Comparison of ENCODE assay signal across 1 cellular context in the genomic region with DNA sequence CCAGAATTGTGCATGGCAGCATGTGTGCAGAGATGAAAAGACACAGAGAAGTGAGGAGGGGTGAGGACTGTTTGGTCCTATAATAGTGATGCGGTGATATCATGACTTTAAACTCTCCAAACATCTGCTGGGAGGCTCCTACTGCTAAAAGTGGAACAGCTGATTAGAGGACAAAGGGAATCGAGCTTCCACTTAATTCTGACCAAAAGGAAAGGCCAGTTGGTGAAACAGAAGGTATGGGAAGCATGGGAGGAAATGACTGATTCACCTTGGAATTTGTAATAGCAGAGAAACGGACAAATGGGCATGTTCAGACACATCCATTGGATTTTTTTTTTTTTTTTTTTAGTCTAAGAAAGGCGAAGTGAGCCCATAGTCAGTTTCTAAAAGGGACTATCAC.
TF ChIP-seq lines count a peak whose summit lies in the region.

No MANE protein-coding gene starts in this region.

TF ChIP-seq in GM23338, 12 proteins besides CTCF, POLR2A, EP300 and RAD21 (continued from another document):
- TF ChIP-seq, protein P1, sequence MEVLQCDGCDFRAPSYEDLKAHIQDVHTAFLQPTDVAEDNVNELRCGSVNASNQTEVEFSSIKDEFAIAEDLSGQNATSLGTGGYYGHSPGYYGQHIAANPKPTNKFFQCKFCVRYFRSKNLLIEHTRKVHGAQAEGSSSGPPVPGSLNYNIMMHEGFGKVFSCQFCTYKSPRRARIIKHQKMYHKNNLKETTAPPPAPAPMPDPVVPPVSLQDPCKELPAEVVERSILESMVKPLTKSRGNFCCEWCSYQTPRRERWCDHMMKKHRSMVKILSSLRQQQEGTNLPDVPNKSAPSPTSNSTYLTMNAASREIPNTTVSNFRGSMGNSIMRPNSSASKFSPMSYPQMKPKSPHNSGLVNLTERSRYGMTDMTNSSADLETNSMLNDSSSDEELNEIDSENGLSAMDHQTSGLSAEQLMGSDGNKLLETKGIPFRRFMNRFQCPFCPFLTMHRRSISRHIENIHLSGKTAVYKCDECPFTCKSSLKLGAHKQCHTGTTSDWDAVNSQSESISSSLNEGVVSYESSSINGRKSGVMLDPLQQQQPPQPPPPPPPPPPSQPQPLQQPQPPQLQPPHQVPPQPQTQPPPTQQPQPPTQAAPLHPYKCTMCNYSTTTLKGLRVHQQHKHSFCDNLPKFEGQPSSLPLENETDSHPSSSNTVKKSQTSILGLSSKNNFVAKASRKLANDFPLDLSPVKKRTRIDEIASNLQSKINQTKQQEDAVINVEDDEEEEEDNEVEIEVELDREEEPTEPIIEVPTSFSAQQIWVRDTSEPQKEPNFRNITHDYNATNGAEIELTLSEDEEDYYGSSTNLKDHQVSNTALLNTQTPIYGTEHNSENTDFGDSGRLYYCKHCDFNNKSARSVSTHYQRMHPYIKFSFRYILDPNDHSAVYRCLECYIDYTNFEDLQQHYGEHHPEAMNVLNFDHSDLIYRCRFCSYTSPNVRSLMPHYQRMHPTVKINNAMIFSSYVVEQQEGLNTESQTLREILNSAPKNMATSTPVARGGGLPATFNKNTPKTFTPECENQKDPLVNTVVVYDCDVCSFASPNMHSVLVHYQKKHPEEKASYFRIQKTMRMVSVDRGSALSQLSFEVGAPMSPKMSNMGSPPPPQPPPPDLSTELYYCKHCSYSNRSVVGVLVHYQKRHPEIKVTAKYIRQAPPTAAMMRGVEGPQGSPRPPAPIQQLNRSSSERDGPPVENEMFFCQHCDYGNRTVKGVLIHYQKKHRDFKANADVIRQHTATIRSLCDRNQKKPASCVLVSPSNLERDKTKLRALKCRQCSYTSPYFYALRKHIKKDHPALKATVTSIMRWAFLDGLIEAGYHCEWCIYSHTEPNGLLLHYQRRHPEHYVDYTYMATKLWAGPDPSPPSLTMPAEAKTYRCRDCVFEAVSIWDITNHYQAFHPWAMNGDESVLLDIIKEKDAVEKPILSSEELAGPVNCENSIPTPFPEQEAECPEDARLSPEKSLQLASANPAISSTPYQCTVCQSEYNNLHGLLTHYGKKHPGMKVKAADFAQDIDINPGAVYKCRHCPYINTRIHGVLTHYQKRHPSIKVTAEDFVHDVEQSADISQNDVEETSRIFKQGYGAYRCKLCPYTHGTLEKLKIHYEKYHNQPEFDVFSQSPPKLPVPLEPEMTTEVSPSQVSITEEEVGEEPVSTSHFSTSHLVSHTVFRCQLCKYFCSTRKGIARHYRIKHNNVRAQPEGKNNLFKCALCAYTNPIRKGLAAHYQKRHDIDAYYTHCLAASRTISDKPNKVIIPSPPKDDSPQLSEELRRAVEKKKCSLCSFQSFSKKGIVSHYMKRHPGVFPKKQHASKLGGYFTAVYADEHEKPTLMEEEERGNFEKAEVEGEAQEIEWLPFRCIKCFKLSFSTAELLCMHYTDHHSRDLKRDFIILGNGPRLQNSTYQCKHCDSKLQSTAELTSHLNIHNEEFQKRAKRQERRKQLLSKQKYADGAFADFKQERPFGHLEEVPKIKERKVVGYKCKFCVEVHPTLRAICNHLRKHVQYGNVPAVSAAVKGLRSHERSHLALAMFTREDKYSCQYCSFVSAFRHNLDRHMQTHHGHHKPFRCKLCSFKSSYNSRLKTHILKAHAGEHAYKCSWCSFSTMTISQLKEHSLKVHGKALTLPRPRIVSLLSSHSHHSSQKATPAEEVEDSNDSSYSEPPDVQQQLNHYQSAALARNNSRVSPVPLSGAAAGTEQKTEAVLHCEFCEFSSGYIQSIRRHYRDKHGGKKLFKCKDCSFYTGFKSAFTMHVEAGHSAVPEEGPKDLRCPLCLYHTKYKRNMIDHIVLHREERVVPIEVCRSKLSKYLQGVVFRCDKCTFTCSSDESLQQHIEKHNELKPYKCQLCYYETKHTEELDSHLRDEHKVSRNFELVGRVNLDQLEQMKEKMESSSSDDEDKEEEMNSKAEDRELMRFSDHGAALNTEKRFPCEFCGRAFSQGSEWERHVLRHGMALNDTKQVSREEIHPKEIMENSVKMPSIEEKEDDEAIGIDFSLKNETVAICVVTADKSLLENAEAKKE (CRISPR knock-in tag; IDR thresholded peaks at IDR 0.05): no peak
- TF ChIP-seq NANOG (IDR thresholded peaks at IDR 0.05; ENCODE audit: borderline replicate concordance) (no peak), EZH2 (IDR thresholded peaks at IDR 0.05; ENCODE audit: low read depth, unreplicated experiment) (no peak), ZNF331 (CRISPR knock-in tag; IDR thresholded peaks at IDR 0.05; ENCODE audit: low read depth) (no peak), JUNB (IDR thresholded peaks at IDR 0.05; ENCODE audit: unreplicated experiment) (no peak), ETS1 (IDR thresholded peaks at IDR 0.05) (no peak)
- TF ChIP-seq, protein P2, sequence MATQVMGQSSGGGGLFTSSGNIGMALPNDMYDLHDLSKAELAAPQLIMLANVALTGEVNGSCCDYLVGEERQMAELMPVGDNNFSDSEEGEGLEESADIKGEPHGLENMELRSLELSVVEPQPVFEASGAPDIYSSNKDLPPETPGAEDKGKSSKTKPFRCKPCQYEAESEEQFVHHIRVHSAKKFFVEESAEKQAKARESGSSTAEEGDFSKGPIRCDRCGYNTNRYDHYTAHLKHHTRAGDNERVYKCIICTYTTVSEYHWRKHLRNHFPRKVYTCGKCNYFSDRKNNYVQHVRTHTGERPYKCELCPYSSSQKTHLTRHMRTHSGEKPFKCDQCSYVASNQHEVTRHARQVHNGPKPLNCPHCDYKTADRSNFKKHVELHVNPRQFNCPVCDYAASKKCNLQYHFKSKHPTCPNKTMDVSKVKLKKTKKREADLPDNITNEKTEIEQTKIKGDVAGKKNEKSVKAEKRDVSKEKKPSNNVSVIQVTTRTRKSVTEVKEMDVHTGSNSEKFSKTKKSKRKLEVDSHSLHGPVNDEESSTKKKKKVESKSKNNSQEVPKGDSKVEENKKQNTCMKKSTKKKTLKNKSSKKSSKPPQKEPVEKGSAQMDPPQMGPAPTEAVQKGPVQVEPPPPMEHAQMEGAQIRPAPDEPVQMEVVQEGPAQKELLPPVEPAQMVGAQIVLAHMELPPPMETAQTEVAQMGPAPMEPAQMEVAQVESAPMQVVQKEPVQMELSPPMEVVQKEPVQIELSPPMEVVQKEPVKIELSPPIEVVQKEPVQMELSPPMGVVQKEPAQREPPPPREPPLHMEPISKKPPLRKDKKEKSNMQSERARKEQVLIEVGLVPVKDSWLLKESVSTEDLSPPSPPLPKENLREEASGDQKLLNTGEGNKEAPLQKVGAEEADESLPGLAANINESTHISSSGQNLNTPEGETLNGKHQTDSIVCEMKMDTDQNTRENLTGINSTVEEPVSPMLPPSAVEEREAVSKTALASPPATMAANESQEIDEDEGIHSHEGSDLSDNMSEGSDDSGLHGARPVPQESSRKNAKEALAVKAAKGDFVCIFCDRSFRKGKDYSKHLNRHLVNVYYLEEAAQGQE (IDR thresholded peaks at IDR 0.05; ENCODE audit: unreplicated experiment): no peak
